21 cellular contexts compared by ENCODE assay signal in the genomic region with DNA sequence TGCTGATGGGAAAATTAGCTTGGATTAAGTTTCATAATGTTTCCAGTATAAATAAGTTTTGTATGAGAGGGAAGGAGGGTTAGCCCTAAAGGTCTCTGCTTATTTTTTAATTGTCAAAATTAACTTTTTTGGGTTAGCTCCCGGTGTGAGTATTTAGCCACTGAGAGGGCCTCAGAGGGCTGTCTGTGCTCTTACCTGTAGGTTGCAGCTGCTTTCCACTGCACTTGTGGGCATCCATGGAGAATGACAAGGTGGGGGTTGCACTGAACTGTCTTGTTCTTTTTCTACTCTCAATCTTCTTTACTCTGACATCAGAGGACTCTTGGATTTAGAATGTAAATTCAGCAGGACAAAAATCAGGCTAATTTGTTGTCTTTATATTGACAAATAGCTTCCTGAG.
DNase-seq lines count a peak whose midpoint lies in the region; ATAC-seq and TF ChIP-seq lines count a peak whose summit lies in the region.
"Had no signal": no experiment of that assay in that cellular context is flagged by ENCODE, and none has a peak within 500 bp of the region (broad histone marks: within the 10 kb centered on the region; RNA-seq: fewer than 3 reads in every experiment).

No MANE protein-coding gene starts in this region.

- TF ChIP-seq CTCF in left ventricle myocardium inferior (IDR thresholded peaks at IDR 0.05; ENCODE audit: borderline replicate concordance): no peak
- TF ChIP-seq CTCF in psoas muscle (IDR thresholded peaks at IDR 0.05): no peak

- H3K4me3 ChIP-seq in left ventricle myocardium inferior: peak overlapping the region; percentile 15
- peak overlapping the region; percentile 58 for H3K4me3 ChIP-seq in psoas muscle
- H3K4me3 ChIP-seq: lung, Peyer's patch had no signal

- H3K27me3 ChIP-seq in left ventricle myocardium inferior (ENCODE audit: low read depth) (no peaks in the 10 kb centered on the region), psoas muscle (ENCODE audit: insufficient read depth in 3 of 3, low read length in 2 of 3) (no peaks in the 10 kb centered on the region)
- H3K27me3 ChIP-seq: Peyer's patch had no signal

- peak overlapping the region; percentile 85 for H3K27ac ChIP-seq in left ventricle myocardium inferior (replicated peaks)
- peak overlapping the region; percentile 89 for H3K27ac ChIP-seq in psoas muscle
- H3K27ac ChIP-seq: epithelial cell of prostate had no signal

- intact Hi-C loops in left ventricle myocardium inferior (cut with micrococcal nuclease) (no loop called here), Right ventricle myocardium superior (cut with DNase I) (no loop called here), psoas muscle (cut with DNase I) (loop anchor here (5.0 kb wide), 2 partner anchors 81 to 209 kb away; partner anchors contain the start of genes CD164 (in 2 of the 2) and SESN1 (in 1 of the 2))

- DNase-seq in left ventricle myocardium inferior: no peak
- no peak for DNase-seq in Right ventricle myocardium superior
- DNase-seq in cerebellar cortex (ENCODE audit: low spot score): peak; percentile 39
- no peak for DNase-seq in psoas muscle
- no peak for DNase-seq in RPMI8226
- DNase-seq in HT-29 (ENCODE audit: low spot score): no peak
- DNase-seq: activated CD4-positive, alpha-beta T cell treated with anti-CD3 and anti-CD28 coated beads for 4 hours; activated naive CD4-positive, alpha-beta T cell treated with anti-CD3 and anti-CD28 coated beads, Interleukin-2, amount 10 ng/mL, durations not matched to agents 7 days and 5 days; activated T-cell treated with anti-CD3 and anti-CD28 coated beads, Interleukin-2, amount 50 U/mL, for 48 hours; amygdala; CD4-positive, alpha-beta T cell; KBM-7; NCI-H1930; NCI-H446 treated with DMSO at 0.1 percent for 48 hours; Peyer's patch; retina; stimulated activated naive CD8-positive, alpha-beta T cell treated with anti-CD3 and anti-CD28 coated beads, Interleukin-15, amount 100 ng/mL, for 72 hours had no signal

- ATAC-seq in Right ventricle myocardium superior (ENCODE audit: poor library complexity): no peak
- ATAC-seq in psoas muscle: peak in 1 of 4 donors; percentile 31
- no peak for ATAC-seq in GM19324 (IDR thresholded peaks at IDR 0.05; ENCODE audit: low FRiP score, unreplicated experiment)
- ATAC-seq: HCT116; stimulated activated naive CD8-positive, alpha-beta T cell treated with anti-CD3 and anti-CD28 coated beads, Interleukin-15, amount 100 ng/mL, for 72 hours had no signal

- H3K4me1 ChIP-seq in left ventricle myocardium inferior (peaks cover 53% of the 10 kb centered on the region), psoas muscle (peaks cover 39% of the 10 kb centered on the region)

- H3K36me3 ChIP-seq in left ventricle myocardium inferior: no peaks in the 10 kb centered on the region
- no peaks in the 10 kb centered on the region for H3K36me3 ChIP-seq in psoas muscle (ENCODE audit: insufficient read depth in 1 of 2, low read depth in 1 of 2)
- H3K36me3 ChIP-seq: Peyer's patch had no signal

- H3K9me3 ChIP-seq in left ventricle myocardium inferior (replicated peaks) (no peaks in the 10 kb centered on the region), psoas muscle (no peaks in the 10 kb centered on the region)
- H3K9me3 ChIP-seq: Peyer's patch had no signal

- 52 to 93% (median 78%) methylated on average over 1 of the region's 1 CpG for WGBS in psoas muscle, 3 donors

Comparison
In these comparisons a context has a peak if more than half of its experiments do, and no peak if none do; other contexts are left out.
1. intact Hi-C loops: an anchor here in psoas muscle (5.0 kb wide); none called in left ventricle myocardium inferior and Right ventricle myocardium superior.